ENCODE assay signal across 2 cellular contexts in the genomic region with DNA sequence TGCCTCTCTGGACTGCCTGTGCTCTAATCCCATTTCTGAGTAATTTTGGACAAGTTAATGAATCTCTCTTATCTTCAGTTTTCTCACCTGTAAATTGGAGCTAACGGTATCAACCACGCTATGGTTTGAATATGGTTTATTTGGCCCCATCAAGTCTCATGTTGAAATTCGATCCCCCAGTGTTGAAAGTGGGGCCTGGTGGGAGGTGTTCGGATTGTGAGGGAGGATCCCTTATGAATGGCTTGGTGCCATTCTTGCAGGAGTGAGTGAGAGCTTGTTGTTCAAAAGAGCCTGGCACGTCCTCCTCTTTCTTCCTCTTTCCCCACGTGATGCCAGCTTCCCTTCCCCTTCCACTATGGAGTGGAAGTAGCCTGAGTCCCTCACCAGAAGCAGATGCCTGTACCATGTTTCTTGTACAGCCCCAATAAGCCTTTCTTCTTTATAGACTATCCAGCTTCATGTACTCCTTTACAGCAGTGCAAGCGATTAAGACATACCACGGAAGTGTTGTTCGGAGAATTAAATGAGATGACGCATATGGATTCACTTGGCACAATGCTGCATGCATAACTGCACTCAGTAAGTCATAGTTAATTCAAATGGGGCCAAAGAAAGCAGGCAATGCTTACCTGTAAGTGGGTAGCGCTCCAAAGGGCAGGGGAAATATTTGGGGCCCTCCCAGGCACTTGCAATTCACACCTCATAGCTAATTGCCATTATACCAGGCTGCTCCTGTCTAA.
TF ChIP-seq lines count a peak whose summit lies in the region.

No MANE protein-coding gene starts in this region.

TF ChIP-seq in liver, 16 proteins besides CTCF, POLR2A, EP300 and RAD21:
- no peak for TF ChIP-seq FOXA2 (IDR thresholded peaks at IDR 0.05)
- TF ChIP-seq, protein P1, sequence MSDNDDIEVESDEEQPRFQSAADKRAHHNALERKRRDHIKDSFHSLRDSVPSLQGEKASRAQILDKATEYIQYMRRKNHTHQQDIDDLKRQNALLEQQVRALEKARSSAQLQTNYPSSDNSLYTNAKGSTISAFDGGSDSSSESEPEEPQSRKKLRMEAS (IDR thresholded peaks at IDR 0.05), result no peak
- TF ChIP-seq EGR1 (IDR thresholded peaks at IDR 0.05; ENCODE audit: low read depth in 2 of 2), result no peak
- TF ChIP-seq TAF1 (conservative IDR thresholded peaks at IDR 0.05), result no peak
- TF ChIP-seq, protein P2, sequence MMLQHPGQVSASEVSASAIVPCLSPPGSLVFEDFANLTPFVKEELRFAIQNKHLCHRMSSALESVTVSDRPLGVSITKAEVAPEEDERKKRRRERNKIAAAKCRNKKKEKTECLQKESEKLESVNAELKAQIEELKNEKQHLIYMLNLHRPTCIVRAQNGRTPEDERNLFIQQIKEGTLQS (IDR thresholded peaks at IDR 0.05), result no peak
- TF ChIP-seq, protein P3, sequence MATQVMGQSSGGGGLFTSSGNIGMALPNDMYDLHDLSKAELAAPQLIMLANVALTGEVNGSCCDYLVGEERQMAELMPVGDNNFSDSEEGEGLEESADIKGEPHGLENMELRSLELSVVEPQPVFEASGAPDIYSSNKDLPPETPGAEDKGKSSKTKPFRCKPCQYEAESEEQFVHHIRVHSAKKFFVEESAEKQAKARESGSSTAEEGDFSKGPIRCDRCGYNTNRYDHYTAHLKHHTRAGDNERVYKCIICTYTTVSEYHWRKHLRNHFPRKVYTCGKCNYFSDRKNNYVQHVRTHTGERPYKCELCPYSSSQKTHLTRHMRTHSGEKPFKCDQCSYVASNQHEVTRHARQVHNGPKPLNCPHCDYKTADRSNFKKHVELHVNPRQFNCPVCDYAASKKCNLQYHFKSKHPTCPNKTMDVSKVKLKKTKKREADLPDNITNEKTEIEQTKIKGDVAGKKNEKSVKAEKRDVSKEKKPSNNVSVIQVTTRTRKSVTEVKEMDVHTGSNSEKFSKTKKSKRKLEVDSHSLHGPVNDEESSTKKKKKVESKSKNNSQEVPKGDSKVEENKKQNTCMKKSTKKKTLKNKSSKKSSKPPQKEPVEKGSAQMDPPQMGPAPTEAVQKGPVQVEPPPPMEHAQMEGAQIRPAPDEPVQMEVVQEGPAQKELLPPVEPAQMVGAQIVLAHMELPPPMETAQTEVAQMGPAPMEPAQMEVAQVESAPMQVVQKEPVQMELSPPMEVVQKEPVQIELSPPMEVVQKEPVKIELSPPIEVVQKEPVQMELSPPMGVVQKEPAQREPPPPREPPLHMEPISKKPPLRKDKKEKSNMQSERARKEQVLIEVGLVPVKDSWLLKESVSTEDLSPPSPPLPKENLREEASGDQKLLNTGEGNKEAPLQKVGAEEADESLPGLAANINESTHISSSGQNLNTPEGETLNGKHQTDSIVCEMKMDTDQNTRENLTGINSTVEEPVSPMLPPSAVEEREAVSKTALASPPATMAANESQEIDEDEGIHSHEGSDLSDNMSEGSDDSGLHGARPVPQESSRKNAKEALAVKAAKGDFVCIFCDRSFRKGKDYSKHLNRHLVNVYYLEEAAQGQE (IDR thresholded peaks at IDR 0.05), result no peak
TF ChIP-seq in liver: peak in this region for 0.

TF ChIP-seq in HepG2, 621 proteins besides CTCF, POLR2A, EP300 and RAD21:
- no peak for TF ChIP-seq TRIM24 (CRISPR knock-in tag; IDR thresholded peaks at IDR 0.05)
- TF ChIP-seq HNRNPK (IDR thresholded peaks at IDR 0.05; ENCODE audit: low read depth, low read length, poor library complexity, severe bottlenecking), result no peak
- TF ChIP-seq, protein P4, sequence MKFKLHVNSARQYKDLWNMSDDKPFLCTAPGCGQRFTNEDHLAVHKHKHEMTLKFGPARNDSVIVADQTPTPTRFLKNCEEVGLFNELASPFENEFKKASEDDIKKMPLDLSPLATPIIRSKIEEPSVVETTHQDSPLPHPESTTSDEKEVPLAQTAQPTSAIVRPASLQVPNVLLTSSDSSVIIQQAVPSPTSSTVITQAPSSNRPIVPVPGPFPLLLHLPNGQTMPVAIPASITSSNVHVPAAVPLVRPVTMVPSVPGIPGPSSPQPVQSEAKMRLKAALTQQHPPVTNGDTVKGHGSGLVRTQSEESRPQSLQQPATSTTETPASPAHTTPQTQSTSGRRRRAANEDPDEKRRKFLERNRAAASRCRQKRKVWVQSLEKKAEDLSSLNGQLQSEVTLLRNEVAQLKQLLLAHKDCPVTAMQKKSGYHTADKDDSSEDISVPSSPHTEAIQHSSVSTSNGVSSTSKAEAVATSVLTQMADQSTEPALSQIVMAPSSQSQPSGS (CRISPR knock-in tag; IDR thresholded peaks at IDR 0.05), result no peak
- no peak for TF ChIP-seq ISL2 (CRISPR knock-in tag; IDR thresholded peaks at IDR 0.05)
- no peak for TF ChIP-seq ZNF260 (CRISPR knock-in tag; IDR thresholded peaks at IDR 0.05; ENCODE audit: borderline replicate concordance, low read depth)
- TF ChIP-seq PTBP1 (IDR thresholded peaks at IDR 0.05; ENCODE audit: low read depth, low read length, poor library complexity, severe bottlenecking), result no peak
- TF ChIP-seq, protein P5, sequence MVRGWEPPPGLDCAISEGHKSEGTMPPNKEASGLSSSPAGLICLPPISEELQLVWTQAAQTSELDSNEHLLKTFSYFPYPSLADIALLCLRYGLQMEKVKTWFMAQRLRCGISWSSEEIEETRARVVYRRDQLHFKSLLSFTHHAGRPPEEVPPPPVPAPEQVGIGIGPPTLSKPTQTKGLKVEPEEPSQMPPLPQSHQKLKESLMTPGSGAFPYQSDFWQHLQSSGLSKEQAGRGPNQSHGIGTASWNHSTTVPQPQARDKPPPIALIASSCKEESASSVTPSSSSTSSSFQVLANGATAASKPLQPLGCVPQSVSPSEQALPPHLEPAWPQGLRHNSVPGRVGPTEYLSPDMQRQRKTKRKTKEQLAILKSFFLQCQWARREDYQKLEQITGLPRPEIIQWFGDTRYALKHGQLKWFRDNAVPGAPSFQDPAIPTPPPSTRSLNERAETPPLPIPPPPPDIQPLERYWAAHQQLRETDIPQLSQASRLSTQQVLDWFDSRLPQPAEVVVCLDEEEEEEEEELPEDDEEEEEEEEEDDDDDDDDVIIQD (CRISPR knock-in tag; IDR thresholded peaks at IDR 0.05; ENCODE audit: low read depth), result no peak
- TF ChIP-seq RAD51 (IDR thresholded peaks at IDR 0.05; ENCODE audit: borderline replicate concordance), result no peak
- TF ChIP-seq NCOA1 (CRISPR knock-in tag; IDR thresholded peaks at IDR 0.05), result no peak
- TF ChIP-seq GABPB1 (CRISPR knock-in tag; IDR thresholded peaks at IDR 0.05), result no peak
- TF ChIP-seq HMG20A (CRISPR knock-in tag; IDR thresholded peaks at IDR 0.05; ENCODE audit: borderline replicate concordance), result no peak
- TF ChIP-seq, protein P6, sequence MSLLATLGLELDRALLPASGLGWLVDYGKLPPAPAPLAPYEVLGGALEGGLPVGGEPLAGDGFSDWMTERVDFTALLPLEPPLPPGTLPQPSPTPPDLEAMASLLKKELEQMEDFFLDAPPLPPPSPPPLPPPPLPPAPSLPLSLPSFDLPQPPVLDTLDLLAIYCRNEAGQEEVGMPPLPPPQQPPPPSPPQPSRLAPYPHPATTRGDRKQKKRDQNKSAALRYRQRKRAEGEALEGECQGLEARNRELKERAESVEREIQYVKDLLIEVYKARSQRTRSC (CRISPR knock-in tag; IDR thresholded peaks at IDR 0.05; ENCODE audit: low read depth), result no peak
- no peak for TF ChIP-seq ZNF749 (CRISPR knock-in tag; IDR thresholded peaks at IDR 0.05; ENCODE audit: borderline replicate concordance)
- no peak for TF ChIP-seq GABPA (IDR thresholded peaks at IDR 0.05; ENCODE audit: low read depth, low read length)
- TF ChIP-seq GABPA (CRISPR knock-in tag; IDR thresholded peaks at IDR 0.05; ENCODE audit: low read depth), result no peak
- no peak for TF ChIP-seq ZNF496 (CRISPR knock-in tag; IDR thresholded peaks at IDR 0.05; ENCODE audit: insufficient replicate concordance)
- no peak for TF ChIP-seq LCORL (IDR thresholded peaks at IDR 0.05)
- TF ChIP-seq LCORL (CRISPR knock-in tag; IDR thresholded peaks at IDR 0.05), result no peak
- no peak for TF ChIP-seq CEBPG (CRISPR knock-in tag; IDR thresholded peaks at IDR 0.05)
- no peak for TF ChIP-seq BRD4 (CRISPR knock-in tag; IDR thresholded peaks at IDR 0.05)
- no peak for TF ChIP-seq PCBP2 (optimal IDR thresholded peaks at IDR 0.05; ENCODE audit: low read depth, low read length, poor library complexity, severe bottlenecking)
- no peak for TF ChIP-seq ZNF430 (CRISPR knock-in tag; IDR thresholded peaks at IDR 0.05)
TF ChIP-seq in HepG2: peak in this region for 0.
